In genomic region chr1:228275435-228276342, GRCh38 we compare ENCODE assay signal across 8 cellular contexts.
DNase-seq lines count a peak whose midpoint lies in the region; ATAC-seq lines count a peak whose summit lies in the region.

No MANE protein-coding gene starts in this region.

- 5 to 8% methylated on average over 41 to 44 of the region's 73 CpGs for WGBS in mesodermal cell (ENCODE audit: insufficient coverage in 2 of 2), 2 experiments

- no peaks in the 10 kb centered on the region for H3K9me3 ChIP-seq in mesodermal cell (ENCODE audit: control insufficient read depth, low read length)

- peaks cover 29% of the 10 kb centered on the region for H3K36me3 ChIP-seq in mesodermal cell (ENCODE audit: control insufficient read depth, insufficient read depth, low read length)

- ATAC-seq in HG02798 (IDR thresholded peaks at IDR 0.05; ENCODE audit: poor library complexity, unreplicated experiment): peak; percentile 74

- DNase-seq in DMS79 treated with DMSO at 0.1 percent for 48 hours (lab: John Stamatoyannopoulos, UW): peak; percentile 91
- peak; percentile 26 for DNase-seq in NCI-H524 treated with DMSO at 0.1 percent for 48 hours (lab: John Stamatoyannopoulos, UW)
- peak; percentile 87 for DNase-seq in activated T-cell treated with anti-CD3 and anti-CD28 coated beads for 1 hour (ENCODE audit: low read depth)
- peak; percentile 83 for DNase-seq in epidermal melanocyte (ENCODE audit: insufficient read length, low spot score)
- peak; percentile 72 to 93 (median 80) for DNase-seq in stimulated activated CD4-positive, alpha-beta T cell treated with anti-CD3 and anti-CD28 coated beads, TNF-alpha, amount 100 ng/mL, for 48 hours (ENCODE audit: low read depth in 3 of 3)
- DNase-seq in NCI-H187 treated with DMSO at 0.1 percent for 48 hours (lab: John Stamatoyannopoulos, UW): no peak

- H3K4me3 ChIP-seq in mesodermal cell (ENCODE audit: extremely low read depth, insufficient read depth, low read length, poor library complexity, severe bottlenecking): peak overlapping the region; percentile 51

- H3K27ac ChIP-seq in mesodermal cell (ENCODE audit: low read depth, low read length, severe bottlenecking): peak overlapping the region; percentile 45

- H3K4me1 ChIP-seq in mesodermal cell (ENCODE audit: control insufficient read depth, insufficient read depth, low read length, poor library complexity, severe bottlenecking): peaks cover 2% of the 10 kb centered on the region
